In the genomic region with DNA sequence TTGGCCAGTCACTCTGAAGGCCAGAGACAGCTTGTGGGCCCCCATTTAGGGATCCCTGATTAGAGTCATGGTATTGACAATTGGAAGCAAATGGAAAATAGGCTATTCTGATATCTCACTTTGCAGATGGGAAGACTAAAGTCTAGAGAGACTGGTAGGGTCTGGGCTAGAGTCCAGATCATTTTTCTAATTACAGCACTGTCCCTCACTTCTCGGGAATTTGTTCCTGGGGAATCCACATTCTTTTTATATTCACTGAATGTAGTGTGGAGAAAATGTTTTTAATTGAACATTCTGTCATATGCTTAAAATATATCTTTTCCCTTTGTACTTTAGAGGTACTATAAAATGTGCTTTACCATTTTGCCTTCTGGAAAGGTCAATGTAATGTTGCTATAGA, we compare ENCODE assay signal across 2 cellular contexts.
TF ChIP-seq lines count a peak whose summit lies in the region.

No MANE protein-coding gene starts in this region.

TF ChIP-seq in IMR-90, 13 proteins besides CTCF, POLR2A, EP300 and RAD21:
- TF ChIP-seq FOS (IDR thresholded peaks at IDR 0.05; ENCODE audit: low read depth, low read length) (no peak), MAFK (IDR thresholded peaks at IDR 0.05; ENCODE audit: low read depth, low read length) (no peak), CEBPB (IDR thresholded peaks at IDR 0.05; ENCODE audit: low read depth, low read length) (no peak), BHLHE40 (IDR thresholded peaks at IDR 0.05; ENCODE audit: low read depth, low read length) (no peak), MAZ (IDR thresholded peaks at IDR 0.05; ENCODE audit: borderline replicate concordance, low read depth, low read length) (no peak), CHD1 (IDR thresholded peaks at IDR 0.05; ENCODE audit: low read depth, low read length) (no peak), RFX5 (IDR thresholded peaks at IDR 0.05; ENCODE audit: low read depth, low read length) (no peak), SMC3 (IDR thresholded peaks at IDR 0.05; ENCODE audit: low read depth, low read length) (no peak), MXI1 (IDR thresholded peaks at IDR 0.05; ENCODE audit: borderline replicate concordance, low read depth, low read length) (no peak), RCOR1 (IDR thresholded peaks at IDR 0.05; ENCODE audit: insufficient replicate concordance, low read length) (no peak), NFE2L2 (IDR thresholded peaks at IDR 0.05; ENCODE audit: low read depth, low read length) (no peak)
- TF ChIP-seq, protein P1, sequence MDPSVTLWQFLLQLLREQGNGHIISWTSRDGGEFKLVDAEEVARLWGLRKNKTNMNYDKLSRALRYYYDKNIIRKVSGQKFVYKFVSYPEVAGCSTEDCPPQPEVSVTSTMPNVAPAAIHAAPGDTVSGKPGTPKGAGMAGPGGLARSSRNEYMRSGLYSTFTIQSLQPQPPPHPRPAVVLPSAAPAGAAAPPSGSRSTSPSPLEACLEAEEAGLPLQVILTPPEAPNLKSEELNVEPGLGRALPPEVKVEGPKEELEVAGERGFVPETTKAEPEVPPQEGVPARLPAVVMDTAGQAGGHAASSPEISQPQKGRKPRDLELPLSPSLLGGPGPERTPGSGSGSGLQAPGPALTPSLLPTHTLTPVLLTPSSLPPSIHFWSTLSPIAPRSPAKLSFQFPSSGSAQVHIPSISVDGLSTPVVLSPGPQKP (IDR thresholded peaks at IDR 0.05; ENCODE audit: borderline replicate concordance, low read depth, low read length) = no peak
- TF ChIP-seq, protein P2, sequence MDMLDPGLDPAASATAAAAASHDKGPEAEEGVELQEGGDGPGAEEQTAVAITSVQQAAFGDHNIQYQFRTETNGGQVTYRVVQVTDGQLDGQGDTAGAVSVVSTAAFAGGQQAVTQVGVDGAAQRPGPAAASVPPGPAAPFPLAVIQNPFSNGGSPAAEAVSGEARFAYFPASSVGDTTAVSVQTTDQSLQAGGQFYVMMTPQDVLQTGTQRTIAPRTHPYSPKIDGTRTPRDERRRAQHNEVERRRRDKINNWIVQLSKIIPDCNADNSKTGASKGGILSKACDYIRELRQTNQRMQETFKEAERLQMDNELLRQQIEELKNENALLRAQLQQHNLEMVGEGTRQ (IDR thresholded peaks at IDR 0.05; ENCODE audit: low read depth, low read length) = no peak

TF ChIP-seq in neural cell, 6 proteins besides CTCF, POLR2A, EP300 and RAD21:
- TF ChIP-seq EZH2 (IDR thresholded peaks at IDR 0.05; ENCODE audit: borderline replicate concordance, insufficient read depth, low read length, poor library complexity, severe bottlenecking) (no peak), MXI1 (conservative IDR thresholded peaks at IDR 0.05; ENCODE audit: poor library complexity, severe bottlenecking) (no peak), POLR2AphosphoS5 (IDR thresholded peaks at IDR 0.05) (no peak), REST (IDR thresholded peaks at IDR 0.05; ENCODE audit: borderline replicate concordance) (no peak), SMC3 (conservative IDR thresholded peaks at IDR 0.05; ENCODE audit: poor library complexity) (no peak), TAF1 (IDR thresholded peaks at IDR 0.05; ENCODE audit: low read depth) (no peak)
